Comparison of ENCODE assay signal across 8 cellular contexts in the genomic region with DNA sequence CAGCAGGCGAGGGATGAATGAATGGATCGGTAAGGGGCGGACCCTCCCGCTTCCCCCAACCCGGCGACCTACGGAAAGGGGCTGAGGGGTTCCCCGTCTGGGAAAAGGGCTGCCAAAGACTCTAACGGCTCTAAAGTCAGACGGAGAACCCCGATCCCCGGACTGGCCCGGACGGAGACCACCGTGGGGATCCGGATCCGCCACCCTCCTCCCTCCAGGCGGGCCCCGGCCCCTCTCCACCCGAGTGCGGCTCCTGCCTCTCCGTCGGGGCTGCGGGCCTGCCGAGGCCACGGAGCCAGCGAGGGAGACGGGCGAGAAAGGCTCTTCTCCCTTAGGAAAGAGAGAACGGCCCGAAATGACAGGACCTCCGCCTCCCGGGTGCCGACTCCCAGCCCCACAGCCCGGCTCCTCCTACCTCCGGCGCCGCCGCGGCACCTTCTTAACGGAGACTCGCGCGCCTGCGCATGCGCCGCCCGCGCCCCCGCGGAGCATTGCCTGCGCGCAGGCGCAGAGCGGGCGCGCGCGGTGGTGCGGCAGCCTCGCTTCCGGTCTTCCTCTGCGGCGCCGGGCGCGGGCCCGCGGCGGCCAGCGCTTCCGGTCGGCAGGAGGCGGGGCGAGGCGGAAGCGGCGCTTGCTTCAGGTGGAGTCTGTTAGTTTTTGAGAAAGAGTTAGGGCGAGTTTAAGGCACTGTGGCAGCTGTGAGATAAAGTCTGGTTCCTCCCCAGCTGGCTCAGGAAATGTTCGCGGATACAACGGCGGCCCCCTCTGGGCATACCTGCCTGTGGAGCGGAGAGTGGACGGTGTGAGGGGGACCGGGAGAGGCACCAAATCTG. TPM values are rescaled to one million over a fixed set of nuclear protein-coding genes. Genes with fewer than 3 reads are reported as not detected.
A peak's percentile ranks its signal among the peaks of the same experiment; 100 is the strongest.
DNase-seq lines count a peak whose midpoint lies in the region; ATAC-seq and TF ChIP-seq lines count a peak whose summit lies in the region.

A gene with protein sequence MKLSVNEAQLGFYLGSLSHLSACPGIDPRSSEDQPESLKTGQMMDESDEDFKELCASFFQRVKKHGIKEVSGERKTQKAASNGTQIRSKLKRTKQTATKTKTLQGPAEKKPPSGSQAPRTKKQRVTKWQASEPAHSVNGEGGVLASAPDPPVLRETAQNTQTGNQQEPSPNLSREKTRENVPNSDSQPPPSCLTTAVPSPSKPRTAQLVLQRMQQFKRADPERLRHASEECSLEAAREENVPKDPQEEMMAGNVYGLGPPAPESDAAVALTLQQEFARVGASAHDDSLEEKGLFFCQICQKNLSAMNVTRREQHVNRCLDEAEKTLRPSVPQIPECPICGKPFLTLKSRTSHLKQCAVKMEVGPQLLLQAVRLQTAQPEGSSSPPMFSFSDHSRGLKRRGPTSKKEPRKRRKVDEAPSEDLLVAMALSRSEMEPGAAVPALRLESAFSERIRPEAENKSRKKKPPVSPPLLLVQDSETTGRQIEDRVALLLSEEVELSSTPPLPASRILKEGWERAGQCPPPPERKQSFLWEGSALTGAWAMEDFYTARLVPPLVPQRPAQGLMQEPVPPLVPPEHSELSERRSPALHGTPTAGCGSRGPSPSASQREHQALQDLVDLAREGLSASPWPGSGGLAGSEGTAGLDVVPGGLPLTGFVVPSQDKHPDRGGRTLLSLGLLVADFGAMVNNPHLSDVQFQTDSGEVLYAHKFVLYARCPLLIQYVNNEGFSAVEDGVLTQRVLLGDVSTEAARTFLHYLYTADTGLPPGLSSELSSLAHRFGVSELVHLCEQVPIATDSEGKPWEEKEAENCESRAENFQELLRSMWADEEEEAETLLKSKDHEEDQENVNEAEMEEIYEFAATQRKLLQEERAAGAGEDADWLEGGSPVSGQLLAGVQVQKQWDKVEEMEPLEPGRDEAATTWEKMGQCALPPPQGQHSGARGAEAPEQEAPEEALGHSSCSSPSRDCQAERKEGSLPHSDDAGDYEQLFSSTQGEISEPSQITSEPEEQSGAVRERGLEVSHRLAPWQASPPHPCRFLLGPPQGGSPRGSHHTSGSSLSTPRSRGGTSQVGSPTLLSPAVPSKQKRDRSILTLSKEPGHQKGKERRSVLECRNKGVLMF (N-terminal part only) (minus strand): TSS at position 462 of the 833 bp plus-strand sequence. CDS start 2,642 bp downstream, outside the sequence.

- intact Hi-C loops in right lobe of liver (cut with DNase I): no loop called here

- peaks cover 0 to 37% (median 5%) of the 10 kb centered on the region in 4 donors for H3K4me1 ChIP-seq in right lobe of liver

- H3K9me3 ChIP-seq in right lobe of liver: no peaks in the 10 kb centered on the region

- no peaks in the 10 kb centered on the region for H3K36me3 ChIP-seq in right lobe of liver

- DNase-seq in CD1c-positive myeloid dendritic cell (ENCODE audit: extremely low spot score) (peak; percentile 99), NCI-H82 (lab: John Stamatoyannopoulos, UW) (peak; percentile 94), dermis microvascular lymphatic vessel endothelial cell (ENCODE audit: low read depth in 2 of 2) (peak; percentile 66 to 90), right lobe of liver (peak; percentile 91 to 94 (median 94))
- DNase-seq in activated CD4-positive, alpha-beta T cell treated with anti-CD3 and anti-CD28 coated beads, Interleukin-2, amount 50 U/mL, for 4 hours: peak; percentile 80 to 84
- DNase-seq in stimulated activated CD4-positive, alpha-beta T cell treated with anti-CD3 and anti-CD28 coated beads, Interleukin-4, amount 100 ng/mL, for 1 hour: peak; percentile 89

- H3K27ac ChIP-seq in right lobe of liver: peak within 1 kb of the TSS; percentile 76 to 88 (median 85)

- peak; percentile 81 for ATAC-seq in GM19452 (IDR thresholded peaks at IDR 0.05; ENCODE audit: unreplicated experiment)
- peak; percentile 81 for ATAC-seq in HG03571 (IDR thresholded peaks at IDR 0.05; ENCODE audit: unreplicated experiment)
- peak; percentile 90 to 93 (median 92) for ATAC-seq in right lobe of liver

- no peaks in the 10 kb centered on the region for H3K27me3 ChIP-seq in right lobe of liver

- peak; percentile 90 for TF ChIP-seq POLR2A in right lobe of liver (IDR thresholded peaks at IDR 0.05)

- under 1% methylated on average over 41 of the region's 86 CpGs for WGBS in right lobe of liver (ENCODE audit: insufficient coverage, low coverage, low lambda C conversion rate, missing lambda C conversion rate)

- H3K4me3 ChIP-seq in right lobe of liver: peak within 1 kb of the TSS; percentile 91 to 99 (median 96)

- no peak for TF ChIP-seq CTCF in right lobe of liver (IDR thresholded peaks at IDR 0.05)

RNA-seq across cellular contexts. Expression of the gene that starts here (rescaled TPM):
- total RNA-seq in dermis microvascular lymphatic vessel endothelial cell: 1.9 and 2.1 TPM in 2 replicates
- total RNA-seq in right lobe of liver: 1 to 10 TPM; 1.8 to 2.9 (median 2.2) TPM

Comparison
In these comparisons a context has a peak if more than half of its experiments do, and no peak if none do; other contexts are left out.
1. Peak in every context shown above with its lines: DNase-seq, ATAC-seq, H3K4me3 ChIP-seq and H3K27ac ChIP-seq.